8 cellular contexts compared by ENCODE assay signal in genomic region chr10:75210193-75211006, GRCh38. TPM values are rescaled to one million over a fixed set of nuclear protein-coding genes. Genes with fewer than 3 reads are reported as not detected.
DNase-seq lines count a peak whose midpoint lies in the region; ATAC-seq and TF ChIP-seq lines count a peak whose summit lies in the region.

Gene VDAC2, plus strand, starts transcription at chr10:75210796. Its CDS starts 363 bp downstream, at chr10:75211159.

- POLR2A ChIA-PET in activated CD4-positive, alpha-beta T cell treated with anti-CD3 and anti-CD28 coated beads for 36 hours (lab: Charles Lee) = interaction anchor here (0.6 to 3.1 kb wide), 8 partner anchors 13 to 384 kb away, joined by 3 to 28 read pairs (median 6); partner anchors contain the start of genes COMTD1 and SAMD8

- peak within 1 kb of the TSS; percentile 89 for H3K4me3 Mint-ChIP-seq in activated CD4-positive, alpha-beta T cell treated with anti-CD3 and anti-CD28 coated beads for 36 hours

- no peak for TF ChIP-seq CTCF in AG10803 (conservative IDR thresholded peaks at IDR 0.05; ENCODE audit: low read length)
- TF ChIP-seq CTCF in choroid plexus epithelial cell (conservative IDR thresholded peaks at IDR 0.05; ENCODE audit: low read depth, low read length) = no peak

- no peaks in the 10 kb centered on the region for H3K9me3 Mint-ChIP-seq in activated CD4-positive, alpha-beta T cell treated with anti-CD3 and anti-CD28 coated beads for 36 hours (ENCODE audit: low read depth)

- no peaks in the 10 kb centered on the region for H3K27me3 Mint-ChIP-seq in activated CD4-positive, alpha-beta T cell treated with anti-CD3 and anti-CD28 coated beads for 36 hours

- peaks cover 40% of the 10 kb centered on the region for H3K4me1 Mint-ChIP-seq in activated CD4-positive, alpha-beta T cell treated with anti-CD3 and anti-CD28 coated beads for 36 hours

- intact Hi-C loops in activated CD4-positive, alpha-beta T cell treated with anti-CD3 and anti-CD28 coated beads for 36 hours (cut with DNase I, micrococcal nuclease) = loop anchor here (1.0 to 5.0 kb wide), 12 partner anchors 20 to 1963 kb away; partner anchors contain the start of genes SAMD8 (in 2 of the 2), ADK (in 1 of the 2), DNAJC9 (in 1 of the 2) and KAT6B (in 1 of the 2)
- intact Hi-C loops in left colon (cut with DNase I, micrococcal nuclease) = no loop called here

- DNase-seq in AG10803 (ENCODE audit: low read depth) = peak; percentile 85
- peak; percentile 72 for DNase-seq in NCI-H510A (lab: John Stamatoyannopoulos, UW)
- DNase-seq in activated CD4-positive, alpha-beta T cell treated with anti-CD3 and anti-CD28 coated beads for 36 hours = peak; percentile 96
- DNase-seq in choroid plexus epithelial cell (ENCODE audit: low read depth) = peak; percentile 86
- DNase-seq in left colon = peak; percentile 84 to 93
- DNase-seq in stimulated activated CD4-positive, alpha-beta T cell treated with anti-CD3 and anti-CD28 coated beads, Interleukin-1b, Interleukin-23, amount 100 ng/mL, for 48 hours = peak; percentile 92

- H3K27ac Mint-ChIP-seq in activated CD4-positive, alpha-beta T cell treated with anti-CD3 and anti-CD28 coated beads for 36 hours = peak within 1 kb of the TSS; percentile 100

- CTCF ChIA-PET in activated CD4-positive, alpha-beta T cell treated with anti-CD3 and anti-CD28 coated beads for 36 hours (lab: Charles Lee) = interaction anchor here (0.7 to 8.9 kb wide), 9 partner anchors 12 to 85 kb away, joined by 3 to 129 read pairs (median 5); partner anchors contain the start of gene COMTD1

- peak; percentile 88 for ATAC-seq in GM19023 (IDR thresholded peaks at IDR 0.05; ENCODE audit: unreplicated experiment)
- peak; percentile 86 for ATAC-seq in HG03196 (IDR thresholded peaks at IDR 0.05; ENCODE audit: unreplicated experiment)
- peak; percentile 83 for ATAC-seq in activated CD4-positive, alpha-beta T cell treated with anti-CD3 and anti-CD28 coated beads for 36 hours
- peak; percentile 91 for ATAC-seq in left colon

- peaks cover 34% of the 10 kb centered on the region for H3K36me3 Mint-ChIP-seq in activated CD4-positive, alpha-beta T cell treated with anti-CD3 and anti-CD28 coated beads for 36 hours (ENCODE audit: low read depth)

- peak within 1 kb of the TSS; percentile 94 for H3K4me3 ChIP-seq in AG10803 (ENCODE audit: low read length)
- peak within 1 kb of the TSS; percentile 93 for H3K4me3 ChIP-seq in choroid plexus epithelial cell (ENCODE audit: low read depth, low read length)

RNA-seq across cellular contexts. Expression of gene VDAC2, which starts in this region (rescaled TPM):
- total RNA-seq in activated CD4-positive, alpha-beta T cell treated with anti-CD3 and anti-CD28 coated beads for 36 hours = 100 to 1,000 TPM; 122 to 233 TPM
- 100 to 1,000 TPM; 288 to 359 TPM for total RNA-seq in left colon

Comparison
In these comparisons a context has a peak if more than half of its experiments do, and no peak if none do; other contexts are left out.
1. Peak in every context shown above with its lines: DNase-seq, ATAC-seq and H3K4me3 ChIP-seq.
2. intact Hi-C loops: an anchor here in activated CD4-positive, alpha-beta T cell treated with anti-CD3 and anti-CD28 coated beads for 36 hours (1.0 to 5.0 kb wide); none called in left colon.